ENCODE assay signal across 10 cellular contexts in the genomic region with DNA sequence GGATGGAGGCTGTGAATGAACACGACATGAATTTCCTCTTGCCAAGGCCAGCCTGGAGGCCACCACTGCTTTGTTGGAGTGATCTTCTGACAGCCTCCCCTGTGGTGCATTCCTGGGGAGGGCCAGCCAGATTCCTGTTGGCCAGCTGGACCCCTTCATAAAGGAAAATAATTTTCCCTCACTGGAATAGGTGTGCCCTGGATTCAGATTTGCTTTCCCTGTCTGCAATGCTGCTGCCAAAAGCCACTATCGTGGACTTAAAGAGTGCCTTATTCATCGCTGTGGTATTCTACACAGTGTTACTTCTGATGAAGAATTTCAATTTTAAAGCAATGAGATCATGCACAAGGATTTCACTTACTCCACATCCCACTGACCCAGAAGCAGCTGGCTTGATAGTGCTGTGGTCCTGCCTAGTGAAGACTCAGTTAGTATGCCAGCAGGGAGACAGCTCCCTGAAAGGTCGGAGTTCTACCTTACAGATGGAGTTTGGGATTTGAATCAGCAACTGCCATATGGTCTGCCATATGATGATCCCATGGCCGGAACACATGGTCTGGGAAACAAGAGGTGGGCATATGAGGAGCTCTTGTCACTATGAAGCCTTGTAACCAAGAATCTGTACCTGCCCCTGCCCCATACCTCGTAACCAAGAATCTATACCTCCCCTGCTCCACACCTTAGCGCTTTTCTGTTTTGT.
DNase-seq lines count a peak whose midpoint lies in the region; ATAC-seq and TF ChIP-seq lines count a peak whose summit lies in the region.
"Had no signal": no experiment of that assay in that cellular context is flagged by ENCODE, and none has a peak within 500 bp of the region (broad histone marks: within the 10 kb centered on the region; RNA-seq: fewer than 3 reads in every experiment).

No MANE protein-coding gene starts in this region.

- H3K4me3 ChIP-seq in heart left ventricle (no peak overlapping the region), thoracic aorta (no peak overlapping the region)

- H3K36me3 Mint-ChIP-seq in activated CD4-positive, alpha-beta memory T cell treated with anti-CD3 and anti-CD28 coated beads, Interleukin-2, amount 10 ng/mL, durations not matched to agents 7 days and 5 days (ENCODE audit: low read depth), result peaks cover 5% of the 10 kb centered on the region
- peaks cover 9% of the 10 kb centered on the region for H3K36me3 Mint-ChIP-seq in activated CD4-positive, alpha-beta memory T cell treated with anti-CD3 and anti-CD28 coated beads for 36 hours
- H3K36me3 Mint-ChIP-seq in activated B cell treated with CpG ODN at 0.5 μM for 24 hours (ENCODE audit: low read depth), result no peaks in the 10 kb centered on the region

- no peaks in the 10 kb centered on the region for H3K27me3 ChIP-seq in heart left ventricle
- H3K27me3 ChIP-seq in thoracic aorta (replicated peaks; ENCODE audit: insufficient read depth), result no peaks in the 10 kb centered on the region

- TF ChIP-seq CTCF in activated B cell treated with CpG ODN at 0.5 μM for 24 hours (IDR thresholded peaks at IDR 0.05) (no peak), heart left ventricle (IDR thresholded peaks at IDR 0.05) (no peak), thoracic aorta (IDR thresholded peaks at IDR 0.05) (no peak)

- H3K4me1 Mint-ChIP-seq in activated CD4-positive, alpha-beta memory T cell treated with anti-CD3 and anti-CD28 coated beads, Interleukin-2, amount 10 ng/mL, durations not matched to agents 7 days and 5 days, result peaks cover 34% of the 10 kb centered on the region
- H3K4me1 Mint-ChIP-seq in activated CD4-positive, alpha-beta memory T cell treated with anti-CD3 and anti-CD28 coated beads for 36 hours (ENCODE audit: low read depth), result peaks cover 47% of the 10 kb centered on the region
- peaks cover 50% of the 10 kb centered on the region for H3K4me1 Mint-ChIP-seq in activated B cell treated with CpG ODN at 0.5 μM for 24 hours

- ATAC-seq in activated B cell treated with CpG ODN at 0.5 μM for 24 hours (ENCODE audit: low read depth) (no peak), heart left ventricle (peak; percentile 42 to 88 (median 54)), thoracic aorta (ENCODE audit: insufficient number of reproducible peaks, low FRiP score, low read depth) (peak; percentile 92)

- H3K4me1 ChIP-seq in heart left ventricle (peaks cover 0 to 23% (median 12%) of the 10 kb centered on the region in 12 donors), thoracic aorta (ENCODE audit: control insufficient read depth in 1 of 2, low read depth in 2 of 2) (peaks cover 14 to 23% of the 10 kb centered on the region in 2 donors)

- peak overlapping the region; percentile 80 for H3K27ac Mint-ChIP-seq in activated CD4-positive, alpha-beta memory T cell treated with anti-CD3 and anti-CD28 coated beads, Interleukin-2, amount 10 ng/mL, durations not matched to agents 7 days and 5 days
- no peak overlapping the region for H3K27ac Mint-ChIP-seq in activated CD4-positive, alpha-beta memory T cell treated with anti-CD3 and anti-CD28 coated beads for 36 hours
- peak overlapping the region; percentile 93 for H3K27ac Mint-ChIP-seq in activated B cell treated with CpG ODN at 0.5 μM for 24 hours

- DNase-seq in activated CD4-positive, alpha-beta memory T cell treated with anti-CD3 and anti-CD28 coated beads, Interleukin-2, amount 10 ng/mL, durations not matched to agents 7 days and 5 days, result no peak
- no peak for DNase-seq in activated CD4-positive, alpha-beta memory T cell treated with anti-CD3 and anti-CD28 coated beads for 36 hours
- DNase-seq in activated B cell treated with CpG ODN at 0.5 μM for 24 hours (no peak), heart left ventricle (no peak), thoracic aorta (ENCODE audit: low spot score) (no peak), UCSD-AML1 (lab: John Stamatoyannopoulos, UW; ENCODE audit: unreplicated experiment) (no peak), middle frontal gyrus (ENCODE audit: extremely low spot score, low spot score) (no peak)
- DNase-seq in stimulated activated naive CD4-positive, alpha-beta T cell treated with Interleukin-2 at 50 U/mL for 16 hours (lab: John Stamatoyannopoulos, UW), result no peak
- DNase-seq: hypothalamus, NCI-H187 treated with DMSO at 0.1 percent for 48 hours had no signal

- no peak overlapping the region for H3K4me3 Mint-ChIP-seq in activated CD4-positive, alpha-beta memory T cell treated with anti-CD3 and anti-CD28 coated beads, Interleukin-2, amount 10 ng/mL, durations not matched to agents 7 days and 5 days
- H3K4me3 Mint-ChIP-seq in activated CD4-positive, alpha-beta memory T cell treated with anti-CD3 and anti-CD28 coated beads for 36 hours, result no peak overlapping the region
- H3K4me3 Mint-ChIP-seq in activated B cell treated with CpG ODN at 0.5 μM for 24 hours, result no peak overlapping the region

- no peaks in the 10 kb centered on the region for H3K9me3 Mint-ChIP-seq in activated CD4-positive, alpha-beta memory T cell treated with anti-CD3 and anti-CD28 coated beads, Interleukin-2, amount 10 ng/mL, durations not matched to agents 7 days and 5 days
- peaks cover 2% of the 10 kb centered on the region for H3K9me3 Mint-ChIP-seq in activated CD4-positive, alpha-beta memory T cell treated with anti-CD3 and anti-CD28 coated beads for 36 hours
- peaks cover 2% of the 10 kb centered on the region for H3K9me3 Mint-ChIP-seq in activated B cell treated with CpG ODN at 0.5 μM for 24 hours

- H3K27me3 Mint-ChIP-seq in activated CD4-positive, alpha-beta memory T cell treated with anti-CD3 and anti-CD28 coated beads, Interleukin-2, amount 10 ng/mL, durations not matched to agents 7 days and 5 days, result peaks cover under 1% of the 10 kb centered on the region
- no peaks in the 10 kb centered on the region for H3K27me3 Mint-ChIP-seq in activated CD4-positive, alpha-beta memory T cell treated with anti-CD3 and anti-CD28 coated beads for 36 hours
- no peaks in the 10 kb centered on the region for H3K27me3 Mint-ChIP-seq in activated B cell treated with CpG ODN at 0.5 μM for 24 hours

- H3K27ac ChIP-seq in heart left ventricle, result no peak overlapping the region
- H3K27ac ChIP-seq in thoracic aorta, result peak overlapping the region in 1 of 2 donors; percentile 25

- no peak for TF ChIP-seq POLR2A in heart left ventricle (IDR thresholded peaks at IDR 0.05)

- POLR2A ChIA-PET in activated CD4-positive, alpha-beta memory T cell treated with anti-CD3 and anti-CD28 coated beads, Interleukin-2, amount 10 ng/mL, durations not matched to agents 7 days and 5 days (lab: Charles Lee), result interaction anchor here (0.9 to 4.6 kb wide), 8 partner anchors 11 to 208 kb away, joined by 3 to 47 read pairs (median 8); no protein-coding TSS in a partner anchor
- POLR2A ChIA-PET in activated CD4-positive, alpha-beta memory T cell treated with anti-CD3 and anti-CD28 coated beads for 36 hours (lab: Charles Lee), result interaction anchor here (1.0 to 4.0 kb wide), 7 partner anchors 8 to 108 kb away, joined by 3 to 45 read pairs (median 6); no protein-coding TSS in a partner anchor
- POLR2A ChIA-PET in activated B cell treated with CpG ODN at 0.5 μM for 24 hours (lab: Charles Lee), result interaction anchor here (0.9 to 3.9 kb wide), 7 partner anchors 13 to 257 kb away, joined by 3 to 25 read pairs (median 7); no protein-coding TSS in a partner anchor

- CTCF ChIA-PET in activated CD4-positive, alpha-beta memory T cell treated with anti-CD3 and anti-CD28 coated beads, Interleukin-2, amount 10 ng/mL, durations not matched to agents 7 days and 5 days (lab: Charles Lee), result interaction anchor here (1.0 to 4.4 kb wide), 8 partner anchors 10 to 256 kb away, joined by 3 to 37 read pairs (median 10); a partner anchor contains a TSS
- CTCF ChIA-PET in activated CD4-positive, alpha-beta memory T cell treated with anti-CD3 and anti-CD28 coated beads for 36 hours (lab: Charles Lee), result interaction anchor here (0.7 to 7.5 kb wide), 9 partner anchors 10 to 106 kb away, joined by 3 to 90 read pairs (median 5); no protein-coding TSS in a partner anchor
- CTCF ChIA-PET in activated B cell treated with CpG ODN at 0.5 μM for 24 hours (lab: Charles Lee), result interaction anchor here (0.8 to 8.7 kb wide), 6 partner anchors 12 to 257 kb away, joined by 3 to 53 read pairs (median 3); no protein-coding TSS in a partner anchor

- 71 to 81% (median 76%) methylated on average over 7 of the region's 7 CpGs for WGBS in heart left ventricle, 4 donors

- H3K36me3 ChIP-seq in heart left ventricle (no peaks in the 10 kb centered on the region), thoracic aorta (no peaks in the 10 kb centered on the region)

- intact Hi-C loops in activated CD4-positive, alpha-beta memory T cell treated with anti-CD3 and anti-CD28 coated beads for 36 hours (cut with micrococcal nuclease), result no loop called here
- intact Hi-C loops in activated B cell treated with CpG ODN at 0.5 μM for 24 hours (cut with micrococcal nuclease), result loop anchor here (5.0 kb wide), 3 partner anchors 145 to 255 kb away; a partner anchor contains a TSS
- intact Hi-C loops in heart left ventricle (cut with DNase I), result no loop called here

- H3K9me3 ChIP-seq in heart left ventricle (no peaks in the 10 kb centered on the region), thoracic aorta (no peaks in the 10 kb centered on the region)
